ENCODE assay signal across 1 cellular context in the genomic region with DNA sequence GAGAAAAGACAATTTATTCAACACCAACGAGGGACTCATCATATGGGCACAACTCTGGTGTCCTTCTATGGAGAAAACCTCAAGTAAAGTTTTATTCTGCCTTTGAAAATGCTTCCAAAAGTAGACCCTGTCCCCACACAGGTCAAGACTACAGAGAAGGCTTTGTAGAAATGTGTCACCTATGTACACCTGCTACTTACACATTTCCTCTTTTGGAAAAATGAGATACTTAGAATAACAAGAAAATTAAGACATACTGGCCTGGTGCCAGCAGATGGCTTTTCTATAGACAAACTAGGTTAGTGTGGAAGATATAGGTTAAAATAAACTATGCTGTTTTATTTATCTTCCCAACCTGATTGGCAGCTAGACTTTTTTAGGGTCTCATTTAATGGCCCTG.
A peak's percentile ranks its signal among the peaks of the same experiment; 100 is the strongest.
TF ChIP-seq lines count a peak whose summit lies in the region.

No MANE protein-coding gene starts in this region.

TF ChIP-seq in GM12878, 131 proteins besides CTCF, POLR2A, EP300 and RAD21:
- no peak for TF ChIP-seq FOXM1 (IDR thresholded peaks at IDR 0.05; ENCODE audit: low read depth, low read length)
- peak; percentile 73 for TF ChIP-seq NR2F1 (conservative IDR thresholded peaks at IDR 0.05)
TF ChIP-seq in GM12878: peak in this region for 1.
